In the genomic region with DNA sequence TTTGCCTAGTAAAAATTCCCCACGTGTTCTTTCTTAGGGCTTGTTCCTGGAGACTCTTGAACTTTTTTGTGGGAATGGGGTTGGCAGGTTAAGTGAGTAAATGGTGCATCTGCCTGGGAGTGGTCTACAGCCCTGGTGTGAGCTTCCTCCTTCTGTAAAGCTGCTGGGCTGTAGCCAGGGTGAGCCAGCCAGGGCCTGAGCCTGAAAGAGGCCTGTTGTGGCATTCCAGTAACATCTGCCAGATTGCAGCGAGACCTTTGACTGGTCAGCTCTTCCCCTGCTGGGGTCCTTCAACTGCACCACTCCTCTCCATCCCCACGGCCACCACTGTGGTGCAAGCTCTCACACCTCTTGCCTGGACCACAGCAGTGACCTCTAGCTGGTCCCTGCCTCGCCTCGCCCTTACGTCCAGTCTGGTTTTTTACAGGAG, we compare ENCODE assay signal across 11 cellular contexts. TPM values are rescaled to one million over a fixed set of nuclear protein-coding genes. Genes with fewer than 3 reads are reported as not detected.
DNase-seq lines count a peak whose midpoint lies in the region; ATAC-seq, FAIRE-seq and TF ChIP-seq lines count a peak whose summit lies in the region.
"Had no signal": no experiment of that assay in that cellular context is flagged by ENCODE, and none has a peak within 500 bp of the region (broad histone marks: within the 10 kb centered on the region; RNA-seq: fewer than 3 reads in every experiment).

No MANE protein-coding gene starts in this region.

- WGBS in heart right ventricle, 2 donors = 65 to 69% methylated on average over 6 of the region's 6 CpGs
- WGBS in psoas muscle, 3 donors = 43 to 45% (median 44%) methylated on average over 6 of the region's 6 CpGs

- intact Hi-C loops in heart right ventricle (cut with DNase I) (loop anchor here in 3 of 10 donors (5.0 kb wide), 3 partner anchors 70 to 85 kb away; a partner anchor contains a TSS), psoas muscle (cut with DNase I) (loop anchor here in 1 of 2 donors (5.0 kb wide), 1 partner anchor 35 kb away; no protein-coding TSS in a partner anchor), A673 (cut with micrococcal nuclease; ENCODE audit: unreplicated experiment) (no loop called here)

- CTCF ChIA-PET in A673 (lab: Charles Lee) = interaction anchor here (0.7 kb wide), 1 partner anchor 145 kb away, joined by 7 read pairs; no protein-coding TSS in a partner anchor

- POLR2A ChIA-PET in A673 (lab: Charles Lee; ENCODE audit: low non-redundant PET) = no interaction called here

- peak overlapping the region; percentile 99 for H3K27ac Mint-ChIP-seq in T-helper 17 cell

- H3K27me3 ChIP-seq in heart right ventricle = no peaks in the 10 kb centered on the region
- H3K27me3 ChIP-seq in psoas muscle (ENCODE audit: insufficient read depth in 3 of 3, low read length in 2 of 3) = no peaks in the 10 kb centered on the region
- H3K27me3 ChIP-seq in A673 (replicated peaks; ENCODE audit: insufficient read depth, low read depth, low read length, poor library complexity) = no peaks in the 10 kb centered on the region

- H3K4me3 Mint-ChIP-seq in T-helper 17 cell = peak overlapping the region; percentile 76

- TF ChIP-seq POLR2A in GM12892 (IDR thresholded peaks at IDR 0.05; ENCODE audit: low read depth, low read length) = no peak
- TF ChIP-seq POLR2A in H54 (IDR thresholded peaks at IDR 0.05; ENCODE audit: low read depth, low read length) = no peak

- H3K4me3 ChIP-seq in heart right ventricle (no peak overlapping the region), psoas muscle (no peak overlapping the region), A673 (ENCODE audit: low read depth, low read length, poor library complexity, severe bottlenecking) (no peak overlapping the region)

- TF ChIP-seq CTCF in heart right ventricle (IDR thresholded peaks at IDR 0.05) (no peak), psoas muscle (IDR thresholded peaks at IDR 0.05) (no peak), A673 (conservative IDR thresholded peaks at IDR 0.05; ENCODE audit: low read depth, low read length) (no peak)

- peaks cover 17 to 100% (median 94%) of the 10 kb centered on the region in 9 donors for H3K4me1 ChIP-seq in heart right ventricle
- peaks cover 92% of the 10 kb centered on the region for H3K4me1 ChIP-seq in psoas muscle
- H3K4me1 ChIP-seq in A673 (ENCODE audit: insufficient read depth, low read length, poor library complexity, severe bottlenecking) = peaks cover 30% of the 10 kb centered on the region

- FAIRE-seq in GM12892 (lab: Jason Lieb, UNC) = no peak
- no peak for FAIRE-seq in H54 (lab: Jason Lieb, UNC)
- FAIRE-seq: G401.6 had no signal

- H3K9me3 ChIP-seq in T-helper 17 cell (ENCODE audit: control insufficient read depth, low read length, poor library complexity, severe bottlenecking) (no peaks in the 10 kb centered on the region), heart right ventricle (peaks cover 0 to 4% (median 0%) of the 10 kb centered on the region in 11 donors), psoas muscle (no peaks in the 10 kb centered on the region), A673 (ENCODE audit: low read depth, low read length, poor library complexity, severe bottlenecking) (no peaks in the 10 kb centered on the region)

- ATAC-seq in T-helper 17 cell = no peak
- ATAC-seq in heart right ventricle = peak in 5 of 8 donors; percentile 21 to 65 (median 33)
- ATAC-seq in psoas muscle = peak in 2 of 4 donors; percentile 12 to 29

- no peaks in the 10 kb centered on the region for H3K27me3 Mint-ChIP-seq in T-helper 17 cell

- H3K36me3 ChIP-seq in heart right ventricle (peaks cover 0 to 22% (median 0%) of the 10 kb centered on the region in 9 donors), psoas muscle (ENCODE audit: insufficient read depth in 1 of 2, low read depth in 1 of 2) (peaks cover 0 to 9% of the 10 kb centered on the region in 2 donors), A673 (ENCODE audit: insufficient read depth, low read length, poor library complexity, severe bottlenecking) (no peaks in the 10 kb centered on the region)

- no TSS peak for BruUV-seq in A673 (replicated peaks; lab: Mats Ljungman, UMichigan)

- peak overlapping the region; percentile 46 to 100 (median 88) for H3K27ac ChIP-seq in heart right ventricle
- peak overlapping the region; percentile 66 for H3K27ac ChIP-seq in psoas muscle
- no peak overlapping the region for H3K27ac ChIP-seq in A673 (ENCODE audit: low read depth, low read length, poor library complexity, severe bottlenecking)

- peaks cover 74% of the 10 kb centered on the region for H3K4me1 Mint-ChIP-seq in T-helper 17 cell

- H3K36me3 Mint-ChIP-seq in T-helper 17 cell (ENCODE audit: low read depth) = peaks cover 7% of the 10 kb centered on the region

- peak; percentile 60 for DNase-seq in Daoy (ENCODE audit: low read depth)
- DNase-seq in T-helper 17 cell = no peak
- peak in 1 of 2 donors; percentile 57 for DNase-seq in heart right ventricle
- DNase-seq in psoas muscle = peak in 1 of 2 donors; percentile 53
- no peak for DNase-seq in A673 (ENCODE audit: low spot score)
- no peak for DNase-seq in cerebellum (ENCODE audit: low spot score)
- DNase-seq in GM12892 (ENCODE audit: insufficient read length) = no peak
- DNase-seq in H54 (ENCODE audit: insufficient read length, low spot score) = no peak
- DNase-seq: activated gamma-delta T cell treated with Interleukin-2 at 50 U/mL for 16 hours, NCI-H1436 treated with DMSO at 0.1 percent for 48 hours had no signal

RNA-seq across cellular contexts. Expression of a gene that starts 47.5 kb away (rescaled TPM):
- total RNA-seq in Daoy (2014; rRNA removed; shearing (Covaris generic)) = 6.9 and 7.1 TPM in 2 replicates
- total RNA-seq in T-helper 17 cell (1 to 10 TPM; 3.4 to 3.7 TPM), heart right ventricle (10 to 100 TPM; 10.3 to 36.8 (median 12.5) TPM), psoas muscle (100 to 1,000 TPM in 1 of 4 donors, 10 to 100 TPM in 3; 26.6 to 145 (median 74.7) TPM), A673 (2021) (3.0 and 3.8 TPM in 2 replicates), cerebellum (10.4 TPM)
- polyA plus RNA-seq in heart right ventricle (10 to 100 TPM; 21.2 to 21.8 TPM), psoas muscle (10 to 100 TPM; 37.7 to 93.7 (median 60.6) TPM)
- polyA plus RNA-seq in GM12892 (2012; ENCODE audit: missing spikeins) = 1.5 TPM
